ENCODE assay signal across 1 cellular context in the genomic region with DNA sequence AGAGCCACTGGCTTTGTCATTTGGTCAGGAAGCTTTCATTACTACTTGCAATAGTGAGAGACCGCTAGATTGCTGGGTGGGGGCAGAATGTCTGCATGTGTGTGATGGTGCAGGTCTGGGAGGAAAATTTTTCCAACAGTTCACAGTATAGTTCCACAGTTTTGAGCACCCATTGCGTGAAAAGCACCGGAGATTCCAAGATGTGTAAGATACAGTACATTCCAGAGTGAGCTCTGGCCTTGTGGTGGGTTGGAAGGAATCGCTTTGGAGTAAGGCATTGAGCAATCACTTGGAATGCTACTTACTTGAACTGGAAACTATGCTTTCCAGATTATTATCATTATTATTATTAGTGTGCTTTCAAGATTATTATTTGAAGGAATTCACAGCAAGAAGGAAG.
TF ChIP-seq lines count a peak whose summit lies in the region.

No MANE protein-coding gene starts in this region.

TF ChIP-seq in GM23338, 12 proteins besides CTCF, POLR2A, EP300 and RAD21 (continued from another document):
- TF ChIP-seq, protein P1, sequence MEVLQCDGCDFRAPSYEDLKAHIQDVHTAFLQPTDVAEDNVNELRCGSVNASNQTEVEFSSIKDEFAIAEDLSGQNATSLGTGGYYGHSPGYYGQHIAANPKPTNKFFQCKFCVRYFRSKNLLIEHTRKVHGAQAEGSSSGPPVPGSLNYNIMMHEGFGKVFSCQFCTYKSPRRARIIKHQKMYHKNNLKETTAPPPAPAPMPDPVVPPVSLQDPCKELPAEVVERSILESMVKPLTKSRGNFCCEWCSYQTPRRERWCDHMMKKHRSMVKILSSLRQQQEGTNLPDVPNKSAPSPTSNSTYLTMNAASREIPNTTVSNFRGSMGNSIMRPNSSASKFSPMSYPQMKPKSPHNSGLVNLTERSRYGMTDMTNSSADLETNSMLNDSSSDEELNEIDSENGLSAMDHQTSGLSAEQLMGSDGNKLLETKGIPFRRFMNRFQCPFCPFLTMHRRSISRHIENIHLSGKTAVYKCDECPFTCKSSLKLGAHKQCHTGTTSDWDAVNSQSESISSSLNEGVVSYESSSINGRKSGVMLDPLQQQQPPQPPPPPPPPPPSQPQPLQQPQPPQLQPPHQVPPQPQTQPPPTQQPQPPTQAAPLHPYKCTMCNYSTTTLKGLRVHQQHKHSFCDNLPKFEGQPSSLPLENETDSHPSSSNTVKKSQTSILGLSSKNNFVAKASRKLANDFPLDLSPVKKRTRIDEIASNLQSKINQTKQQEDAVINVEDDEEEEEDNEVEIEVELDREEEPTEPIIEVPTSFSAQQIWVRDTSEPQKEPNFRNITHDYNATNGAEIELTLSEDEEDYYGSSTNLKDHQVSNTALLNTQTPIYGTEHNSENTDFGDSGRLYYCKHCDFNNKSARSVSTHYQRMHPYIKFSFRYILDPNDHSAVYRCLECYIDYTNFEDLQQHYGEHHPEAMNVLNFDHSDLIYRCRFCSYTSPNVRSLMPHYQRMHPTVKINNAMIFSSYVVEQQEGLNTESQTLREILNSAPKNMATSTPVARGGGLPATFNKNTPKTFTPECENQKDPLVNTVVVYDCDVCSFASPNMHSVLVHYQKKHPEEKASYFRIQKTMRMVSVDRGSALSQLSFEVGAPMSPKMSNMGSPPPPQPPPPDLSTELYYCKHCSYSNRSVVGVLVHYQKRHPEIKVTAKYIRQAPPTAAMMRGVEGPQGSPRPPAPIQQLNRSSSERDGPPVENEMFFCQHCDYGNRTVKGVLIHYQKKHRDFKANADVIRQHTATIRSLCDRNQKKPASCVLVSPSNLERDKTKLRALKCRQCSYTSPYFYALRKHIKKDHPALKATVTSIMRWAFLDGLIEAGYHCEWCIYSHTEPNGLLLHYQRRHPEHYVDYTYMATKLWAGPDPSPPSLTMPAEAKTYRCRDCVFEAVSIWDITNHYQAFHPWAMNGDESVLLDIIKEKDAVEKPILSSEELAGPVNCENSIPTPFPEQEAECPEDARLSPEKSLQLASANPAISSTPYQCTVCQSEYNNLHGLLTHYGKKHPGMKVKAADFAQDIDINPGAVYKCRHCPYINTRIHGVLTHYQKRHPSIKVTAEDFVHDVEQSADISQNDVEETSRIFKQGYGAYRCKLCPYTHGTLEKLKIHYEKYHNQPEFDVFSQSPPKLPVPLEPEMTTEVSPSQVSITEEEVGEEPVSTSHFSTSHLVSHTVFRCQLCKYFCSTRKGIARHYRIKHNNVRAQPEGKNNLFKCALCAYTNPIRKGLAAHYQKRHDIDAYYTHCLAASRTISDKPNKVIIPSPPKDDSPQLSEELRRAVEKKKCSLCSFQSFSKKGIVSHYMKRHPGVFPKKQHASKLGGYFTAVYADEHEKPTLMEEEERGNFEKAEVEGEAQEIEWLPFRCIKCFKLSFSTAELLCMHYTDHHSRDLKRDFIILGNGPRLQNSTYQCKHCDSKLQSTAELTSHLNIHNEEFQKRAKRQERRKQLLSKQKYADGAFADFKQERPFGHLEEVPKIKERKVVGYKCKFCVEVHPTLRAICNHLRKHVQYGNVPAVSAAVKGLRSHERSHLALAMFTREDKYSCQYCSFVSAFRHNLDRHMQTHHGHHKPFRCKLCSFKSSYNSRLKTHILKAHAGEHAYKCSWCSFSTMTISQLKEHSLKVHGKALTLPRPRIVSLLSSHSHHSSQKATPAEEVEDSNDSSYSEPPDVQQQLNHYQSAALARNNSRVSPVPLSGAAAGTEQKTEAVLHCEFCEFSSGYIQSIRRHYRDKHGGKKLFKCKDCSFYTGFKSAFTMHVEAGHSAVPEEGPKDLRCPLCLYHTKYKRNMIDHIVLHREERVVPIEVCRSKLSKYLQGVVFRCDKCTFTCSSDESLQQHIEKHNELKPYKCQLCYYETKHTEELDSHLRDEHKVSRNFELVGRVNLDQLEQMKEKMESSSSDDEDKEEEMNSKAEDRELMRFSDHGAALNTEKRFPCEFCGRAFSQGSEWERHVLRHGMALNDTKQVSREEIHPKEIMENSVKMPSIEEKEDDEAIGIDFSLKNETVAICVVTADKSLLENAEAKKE (CRISPR knock-in tag; IDR thresholded peaks at IDR 0.05), result no peak
- TF ChIP-seq ZNF331 (CRISPR knock-in tag; IDR thresholded peaks at IDR 0.05; ENCODE audit: low read depth) (no peak), JUNB (IDR thresholded peaks at IDR 0.05; ENCODE audit: unreplicated experiment) (no peak), ZNF114 (CRISPR knock-in tag; IDR thresholded peaks at IDR 0.05) (no peak), NANOG (IDR thresholded peaks at IDR 0.05; ENCODE audit: borderline replicate concordance) (no peak)
TF ChIP-seq in GM23338: peak in this region for 0.
